8 cellular contexts compared by ENCODE assay signal in genomic region chr11:111735262-111736116, GRCh38. TPM values are rescaled to one million over a fixed set of nuclear protein-coding genes. Genes with fewer than 3 reads are reported as not detected.
DNase-seq lines count a peak whose midpoint lies in the region; ATAC-seq and TF ChIP-seq lines count a peak whose summit lies in the region.

No MANE protein-coding gene starts in this region.

- peak overlapping the region; percentile 85 to 97 (median 96) for H3K27ac ChIP-seq in gastrocnemius medialis

- H3K4me3 Mint-ChIP-seq in MCF 10A (ENCODE audit: unreplicated experiment) = peak overlapping the region; percentile 71

- TF ChIP-seq CTCF in MCF 10A (IDR thresholded peaks at IDR 0.05; ENCODE audit: unreplicated experiment) (no peak), gastrocnemius medialis (IDR thresholded peaks at IDR 0.05 in 4 of 5, conservative IDR thresholded peaks at IDR 0.05 in 1 of 5) (no peak)

- peaks cover 27% of the 10 kb centered on the region for H3K4me1 Mint-ChIP-seq in MCF 10A (ENCODE audit: insufficient read depth, unreplicated experiment)

- no TSS peak for BruUV-seq in MCF 10A (replicated peaks; lab: Mats Ljungman, UMichigan)

- H3K27me3 Mint-ChIP-seq in MCF 10A (ENCODE audit: insufficient read depth, unreplicated experiment) = no peaks in the 10 kb centered on the region

- DNase-seq in DMS79 (lab: John Stamatoyannopoulos, UW) (peak; percentile 86), NCI-H2171 (lab: John Stamatoyannopoulos, UW) (peak; percentile 76), MCF 10A (ENCODE audit: unreplicated experiment) (peak; percentile 99), iris pigment epithelial cell (ENCODE audit: low read depth) (peak; percentile 98), gastrocnemius medialis (peak; percentile 66 to 75)

- H3K4me3 ChIP-seq in gastrocnemius medialis = peak overlapping the region; percentile 42 to 58 (median 54)

- H3K4me1 ChIP-seq in gastrocnemius medialis = peaks cover 81 to 82% of the 10 kb centered on the region in 2 donors

- TF ChIP-seq POLR2A in gastrocnemius medialis (IDR thresholded peaks at IDR 0.05) = peak; percentile 65 to 79

- no peaks in the 10 kb centered on the region for H3K9me3 Mint-ChIP-seq in MCF 10A (ENCODE audit: unreplicated experiment)

- no peaks in the 10 kb centered on the region for H3K36me3 ChIP-seq in gastrocnemius medialis

- in situ Hi-C loops in gastrocnemius medialis (cut with MboI; ENCODE audit: low sequenced_read_pairs in 4 of 4) = no loop called here

- CTCF ChIA-PET in MCF 10A (lab: Yijun Ruan, JAX) = interaction anchor here (0.6 to 1.7 kb wide), 5 partner anchors 30 to 157 kb away, joined by 3 read pairs; no protein-coding TSS in a partner anchor

- ATAC-seq in gastrocnemius medialis = peak; percentile 34 to 59
- no peak for ATAC-seq in GM21723 (IDR thresholded peaks at IDR 0.05; ENCODE audit: unreplicated experiment)
- no peak for ATAC-seq in HG02759 (IDR thresholded peaks at IDR 0.05; ENCODE audit: unreplicated experiment)
- no peak for ATAC-seq in HG02885 (IDR thresholded peaks at IDR 0.05; ENCODE audit: poor library complexity, unreplicated experiment)

- no peaks in the 10 kb centered on the region for H3K27me3 ChIP-seq in gastrocnemius medialis

- intact Hi-C loops in MCF 10A (cut with micrococcal nuclease) (loop anchor here (1.0 kb wide), 2 partner anchors 31 to 132 kb away; partner anchors contain the start of gene PPP2R1B), gastrocnemius medialis (cut with DNase I; ENCODE audit: low total_unique reads) (loop anchor here (1.0 to 2.0 kb wide), 2 partner anchors 31 to 133 kb away; partner anchors contain the start of genes PPP2R1B and SIK2)

- POLR2A ChIA-PET in MCF 10A (lab: Yijun Ruan, JAX) = interaction anchor here (0.8 to 5.9 kb wide), 16 partner anchors 9 to 138 kb away, joined by 3 to 97 read pairs (median 5); partner anchors contain the start of genes PPP2R1B and SIK2

- H3K9me3 ChIP-seq in gastrocnemius medialis = no peaks in the 10 kb centered on the region

- H3K36me3 Mint-ChIP-seq in MCF 10A (ENCODE audit: insufficient read depth, unreplicated experiment) = peaks cover 38% of the 10 kb centered on the region

- peak overlapping the region; percentile 99 for H3K27ac Mint-ChIP-seq in MCF 10A (ENCODE audit: low read depth, unreplicated experiment)

RNA-seq across cellular contexts. Expression of gene PPP2R1B, which starts 30.7 kb away (rescaled TPM):
- total RNA-seq in MCF 10A (2022) = 27.3 and 35.7 TPM in 2 replicates
- total RNA-seq in gastrocnemius medialis = 10 to 100 TPM in 2 of 4 donors, 1 to 10 TPM in 2; 7.3 to 16.0 (median 9.4) TPM

Comparison
In these comparisons a context has a peak if more than half of its experiments do, and no peak if none do; other contexts are left out.
1. ATAC-seq: peak in gastrocnemius medialis (2 of 2); none in GM21723 (single experiment), HG02759 (single experiment) and HG02885 (single experiment).
2. Peak in every context shown above with its lines, with median percentiles within 50 percentile points of each other: DNase-seq.